10 cellular contexts compared by ENCODE assay signal in genomic region chr15:62046064-62046779, GRCh38. TPM values are rescaled to one million over a fixed set of nuclear protein-coding genes. Genes with fewer than 3 reads are reported as not detected.
DNase-seq lines count a peak whose midpoint lies in the region; ATAC-seq, FAIRE-seq and TF ChIP-seq lines count a peak whose summit lies in the region.
"Had no signal": no experiment of that assay in that cellular context is flagged by ENCODE, and none has a peak within 500 bp of the region (broad histone marks: within the 10 kb centered on the region; RNA-seq: fewer than 3 reads in every experiment).

No MANE protein-coding gene starts in this region.

- peak overlapping the region; percentile 18; the same call in 1 of the 3 replicates for H3K27ac ChIP-seq in K562 (ENCODE audit: extremely low read depth, low read depth, low read length)
- H3K27ac ChIP-seq: hepatocyte had no signal

- WGBS in K562 (ENCODE audit: insufficient coverage, low coverage, missing lambda C conversion rate), result 41% methylated on average over 5 of the region's 5 CpGs

- no TSS peak for BruUV-seq in K562 (replicated peaks; lab: Mats Ljungman, UMichigan)

- H3K9ac ChIP-seq in K562 (ENCODE audit: insufficient read depth in 1 of 2, low read depth in 2 of 2, low read length in 2 of 2), result no peak overlapping the region

- no peaks in the 10 kb centered on the region for H3K9me3 ChIP-seq in K562 (replicated peaks; ENCODE audit: control insufficient read depth, insufficient read depth, low read depth, low read length)

- H3K4me3 ChIP-seq in K562, result no peak overlapping the region
- H3K4me3 ChIP-seq: hepatocyte had no signal

- in situ Hi-C loops in GM13976 (cut with MboI; ENCODE audit: low sequenced_read_pairs, unreplicated experiment), result no loop called here
- in situ Hi-C loops in K562 (cut with MboI), result no loop called here

- CTCF ChIA-PET in K562 (lab: Yijun Ruan, JAX; ENCODE audit: low intra/inter-chr PET ratio), result no interaction called here

- intact Hi-C loops in K562 (cut with micrococcal nuclease), result no loop called here

- H4K20me1 ChIP-seq in K562 (replicated peaks; ENCODE audit: control insufficient read depth, insufficient read depth, low read length), result no peaks in the 10 kb centered on the region

- no peak overlapping the region for H2AFZ ChIP-seq in K562 (ENCODE audit: low read depth, low read length)
- H2AFZ ChIP-seq: hepatocyte had no signal

- POLR2A ChIA-PET in K562 (lab: Yijun Ruan, JAX), result no interaction called here

- no peaks in the 10 kb centered on the region for H3K9me1 ChIP-seq in K562 (ENCODE audit: control insufficient read depth, insufficient read depth, low read length)

- no peaks in the 10 kb centered on the region for H3K27me3 ChIP-seq in K562 (ENCODE audit: control insufficient read depth in 2 of 2, insufficient read depth in 2 of 2, low read length in 2 of 2)
- H3K27me3 ChIP-seq: hepatocyte had no signal

- no peak for TF ChIP-seq EP300 in K562 (IDR thresholded peaks at IDR 0.05; ENCODE audit: low read length)

- peaks cover 25% of the 10 kb centered on the region for H3K79me2 ChIP-seq in K562 (ENCODE audit: control insufficient read depth, insufficient read depth, low read length)

- peaks cover 8 to 14% of the 10 kb centered on the region in 2 experiments; a peak in 3 of 5 replicates for H3K4me1 ChIP-seq in K562 (replicated peaks in 1 of 2; ENCODE audit: control insufficient read depth in 2 of 2, insufficient read depth in 2 of 2, low read length in 2 of 2)

- H3K36me3 ChIP-seq in K562 (ENCODE audit: control insufficient read depth, insufficient read depth, low read length), result no peaks in the 10 kb centered on the region

- no peak for FAIRE-seq in K562 (lab: Jason Lieb, UNC)

- DNase-seq in GM13976 (ENCODE audit: low spot score), result peak; percentile 26
- DNase-seq in K562 (ENCODE audit: extremely low read depth in 1 of 4, low spot score in 3 of 4), result no peak
- no peak for DNase-seq in amygdala (lab: John Stamatoyannopoulos, UW)
- DNase-seq in Kasumi-1 (lab: John Stamatoyannopoulos, UW), result no peak
- no peak for DNase-seq in COLO829 (ENCODE audit: low spot score)
- no peak for DNase-seq in cerebellar cortex (ENCODE audit: low spot score)

- H3K4me2 ChIP-seq in K562 (ENCODE audit: insufficient read depth, low read length), result no peak overlapping the region
- H3K4me2 ChIP-seq: hepatocyte had no signal

- TF ChIP-seq POLR2A in K562 (conservative IDR thresholded peaks at IDR 0.05), result no peak

- peak; percentile 79 for ATAC-seq in GM21390 (IDR thresholded peaks at IDR 0.05; ENCODE audit: unreplicated experiment)
- peak; percentile 76 for ATAC-seq in HG03439 (IDR thresholded peaks at IDR 0.05; ENCODE audit: unreplicated experiment)
- peak; percentile 63 for ATAC-seq in K562
- ATAC-seq: Panc1 had no signal

- no peak for TF ChIP-seq RAD21 in K562 (CRISPR knock-in tag; conservative IDR thresholded peaks at IDR 0.05 in 1 of 2, IDR thresholded peaks at IDR 0.05 in 1 of 2)

- TF ChIP-seq CTCF in GM13976 (IDR thresholded peaks at IDR 0.05; ENCODE audit: borderline replicate concordance, control extremely low read depth, extremely low read depth, insufficient read depth, missing control alignments) (no peak), K562 (IDR thresholded peaks at IDR 0.05 in 2 of 3, conservative IDR thresholded peaks at IDR 0.05 in 1 of 3; ENCODE audit: insufficient read depth in 2 of 3, low read depth in 1 of 3, low read length in 3 of 3) (no peak)

TF ChIP-seq in K562, 482 proteins besides CTCF, POLR2A, EP300 and RAD21:
- TF ChIP-seq GABPB1 (CRISPR knock-in tag; IDR thresholded peaks at IDR 0.05), result no peak
- TF ChIP-seq STAG1 (CRISPR knock-in tag; IDR thresholded peaks at IDR 0.05; ENCODE audit: borderline replicate concordance), result no peak
- no peak for TF ChIP-seq SRSF7 (optimal IDR thresholded peaks at IDR 0.05; ENCODE audit: low read depth, low read length)
- peak; percentile 80 for TF ChIP-seq HMBOX1 (IDR thresholded peaks at IDR 0.05)

RNA-seq across cellular contexts. Expression of gene VPS13C, which starts 14.0 kb away (rescaled TPM):
- 34.3 and 156 TPM in 2 replicates for total RNA-seq in K562 (2011; cell fraction: chromatin; rRNA removed; ENCODE audit: low replicate concordance)
- 17.2 and 24.6 TPM in 2 replicates for total RNA-seq in K562 (2011; cell fraction: nucleolus; rRNA removed)
- total RNA-seq in K562 (2011; cell fraction: nucleoplasm; rRNA removed), result 45.9 and 72.8 TPM in 2 replicates
- total RNA-seq in K562 (2014; rRNA removed) (14.4 and 15.7 TPM in 2 replicates), K562 (2014; rRNA removed; fragmentation: Illumina TruSeq; extraction: Trizol) (20.7 and 21.9 TPM in 2 replicates), K562 (2015; rRNA removed; fragmentation: Illumina TruSeq; extraction: Trizol) (27.1 and 32.3 TPM in 2 replicates), K562 (2021) (22.3 and 23.3 TPM in 2 replicates)
- polyA plus RNA-seq in K562 (2011; rRNA removed) (14.2 and 16.6 TPM in 2 replicates), K562 (2014; fragmentation: Illumina TruSeq; extraction: Trizol) (11.4 and 13.4 TPM in 2 replicates), K562 (2014; fragmentation: Nextera tagmentation; extraction: Ambion mirVana) (1 to 10 TPM; 5.2 to 8.0 TPM), K562 (2014; rRNA removed) (11.5 and 12.2 TPM in 2 replicates)
- 4.0 and 7.8 TPM in 2 replicates for polyA plus RNA-seq in K562 (2011; cell fraction: cytosol; rRNA removed)
- polyA plus RNA-seq in K562 (2011; cell fraction: nucleus; rRNA removed), result 24.3 and 32.8 TPM in 2 replicates
- polyA plus RNA-seq in K562 (2012), result 9.0 and 14.4 TPM in 2 replicates
- 84.9 and 120 TPM in 2 replicates for polyA minus RNA-seq in K562 (2011; rRNA and poly(A)+ RNA removed)
- 37.9 and 41.4 TPM in 2 replicates for polyA minus RNA-seq in K562 (2011; cell fraction: cytosol; rRNA and poly(A)+ RNA removed)
- polyA minus RNA-seq in K562 (2011; cell fraction: nucleus; rRNA and poly(A)+ RNA removed), result 84.8 and 219 TPM in 2 replicates

RNA-seq across cellular contexts. Expression of gene C2CD4A, which starts 20.6 kb away (rescaled TPM):
- not detected in 2 replicates for total RNA-seq in K562 (2011; cell fraction: chromatin; rRNA removed; ENCODE audit: low replicate concordance)
- total RNA-seq in K562 (2011; cell fraction: nucleolus; rRNA removed), result not detected in 2 replicates
- not detected in 2 replicates for total RNA-seq in K562 (2011; cell fraction: nucleoplasm; rRNA removed)
- total RNA-seq in K562 (2014; rRNA removed) (not detected in 2 replicates), K562 (2014; rRNA removed; fragmentation: Illumina TruSeq; extraction: Trizol) (not detected in 2 replicates), K562 (2015; rRNA removed; fragmentation: Illumina TruSeq; extraction: Trizol) (not detected in 2 replicates), K562 (2021) (not detected in 2 replicates)
- polyA plus RNA-seq in K562 (2011; rRNA removed) (not detected in 2 replicates), K562 (2014; fragmentation: Illumina TruSeq; extraction: Trizol) (not detected in 2 replicates), K562 (2014; fragmentation: Nextera tagmentation; extraction: Ambion mirVana) (not detected), K562 (2014; rRNA removed) (not detected in 2 replicates)
- polyA plus RNA-seq in K562 (2011; cell fraction: cytosol; rRNA removed), result not detected in 2 replicates
- polyA plus RNA-seq in K562 (2011; cell fraction: nucleus; rRNA removed), result not detected in 2 replicates
- polyA plus RNA-seq in K562 (2012), result 0.03 TPM in 1 of 2 replicates, not detected in the other
- polyA minus RNA-seq in K562 (2011; rRNA and poly(A)+ RNA removed), result not detected in 2 replicates
- not detected in 2 replicates for polyA minus RNA-seq in K562 (2011; cell fraction: cytosol; rRNA and poly(A)+ RNA removed)
- polyA minus RNA-seq in K562 (2011; cell fraction: nucleus; rRNA and poly(A)+ RNA removed), result not detected in 2 replicates
